Comparison of ENCODE assay signal across 21 cellular contexts in the genomic region with DNA sequence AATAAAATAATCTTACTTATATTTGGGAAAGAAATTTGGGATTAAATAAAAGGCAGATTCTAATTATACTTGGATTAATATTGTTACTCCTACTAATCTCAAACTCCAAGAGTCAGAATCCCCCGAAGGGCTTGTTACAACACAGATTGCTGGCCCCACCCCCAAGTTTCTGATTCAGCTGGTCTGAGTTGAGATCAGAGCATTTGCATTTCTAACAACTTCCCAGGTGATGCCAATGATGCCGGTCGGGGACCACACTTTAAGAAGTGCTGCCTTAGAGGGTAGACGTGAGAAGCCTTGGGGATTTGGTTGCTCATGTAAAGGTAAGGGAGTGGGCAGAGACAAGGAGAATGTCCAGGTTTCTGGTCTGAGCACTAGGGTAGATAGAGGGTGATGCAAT. TPM values are rescaled to one million over a fixed set of nuclear protein-coding genes. Genes with fewer than 3 reads are reported as not detected.
"Had no signal": no experiment of that assay in that cellular context is flagged by ENCODE, and none has a peak within 500 bp of the region (broad histone marks: within the 10 kb centered on the region; RNA-seq: fewer than 3 reads in every experiment).

No MANE protein-coding gene starts in this region.

- H3K36me3 ChIP-seq: esophagus squamous epithelium, left lung, lower lobe of right lung, right lobe of liver, transverse colon had no signal

- H3K27me3 ChIP-seq: esophagus squamous epithelium, hepatocyte, left lung, right lobe of liver, testis, transverse colon had no signal

- H3K79me2 ChIP-seq: hepatocyte had no signal

- H3K27ac Mint-ChIP-seq: activated CD8-positive, alpha-beta memory T cell treated with anti-CD3 and anti-CD28 coated beads, Interleukin-2, amount 10 ng/mL, durations not matched to agents 7 days and 5 days; activated CD8-positive, alpha-beta T cell treated with anti-CD3 and anti-CD28 coated beads, Interleukin-2, amount 10 ng/mL, durations not matched to agents 7 days and 5 days; activated naive CD4-positive, alpha-beta T cell treated with anti-CD3 and anti-CD28 coated beads, Interleukin-2, amount 50 U/mL, for 72 hours; activated T-helper 2 cell treated with anti-CD3 and anti-CD28 coated beads, Interferon-gamma antibody, Interleukin-2, Interleukin-4, amounts not matched to agents 10 μg/mL and 5 μg/mL and 100 μg/mL, durations not matched to agents 14 hours and 24 hours and 36 hours; dendritic cell treated with granulocyte-macrophage colony-stimulating factor and Interleukin-4, amounts not matched to agents 40 ng/mL and 50 ng/mL, for 4 days; nephron had no signal

- H3K9me3 ChIP-seq: left lung, lower lobe of right lung, right lobe of liver, testis, transverse colon had no signal

- H3K4me1 ChIP-seq: esophagus squamous epithelium, left lung, lower lobe of right lung, right lobe of liver, testis, transverse colon had no signal

- H3K4me2 ChIP-seq: hepatocyte had no signal

- H3K4me3 Mint-ChIP-seq: activated CD8-positive, alpha-beta memory T cell treated with anti-CD3 and anti-CD28 coated beads, Interleukin-2, amount 10 ng/mL, durations not matched to agents 7 days and 5 days; activated CD8-positive, alpha-beta T cell treated with anti-CD3 and anti-CD28 coated beads, Interleukin-2, amount 10 ng/mL, durations not matched to agents 7 days and 5 days; central memory CD8-positive, alpha-beta T cell; dendritic cell treated with granulocyte-macrophage colony-stimulating factor and Interleukin-4, amounts not matched to agents 40 ng/mL and 50 ng/mL, for 4 days; nephron had no signal

- H3K36me3 Mint-ChIP-seq: activated CD8-positive, alpha-beta memory T cell treated with anti-CD3 and anti-CD28 coated beads, Interleukin-2, amount 10 ng/mL, durations not matched to agents 7 days and 5 days; activated naive CD4-positive, alpha-beta T cell treated with anti-CD3 and anti-CD28 coated beads, Interleukin-2, amount 50 U/mL, for 72 hours had no signal

- H3K4me3 ChIP-seq: esophagus squamous epithelium, hepatocyte, left lung, lower lobe of right lung, right lobe of liver, testis, transverse colon had no signal

- ATAC-seq: activated CD8-positive, alpha-beta memory T cell treated with anti-CD3 and anti-CD28 coated beads, Interleukin-2, amount 10 ng/mL, durations not matched to agents 7 days and 5 days; activated CD8-positive, alpha-beta T cell treated with anti-CD3 and anti-CD28 coated beads, Interleukin-2, amount 10 ng/mL, durations not matched to agents 7 days and 5 days; activated naive CD4-positive, alpha-beta T cell treated with anti-CD3 and anti-CD28 coated beads, Interleukin-2, amount 50 U/mL, for 72 hours; left lung; lower lobe of right lung; right lobe of liver had no signal

- H3K27ac ChIP-seq: esophagus squamous epithelium, hepatocyte, left lung, lower lobe of right lung, right lobe of liver, testis, transverse colon had no signal

- H3K27me3 Mint-ChIP-seq: activated CD8-positive, alpha-beta memory T cell treated with anti-CD3 and anti-CD28 coated beads, Interleukin-2, amount 10 ng/mL, durations not matched to agents 7 days and 5 days; central memory CD8-positive, alpha-beta T cell; dendritic cell treated with granulocyte-macrophage colony-stimulating factor and Interleukin-4, amounts not matched to agents 40 ng/mL and 50 ng/mL, for 4 days had no signal

- H2AFZ ChIP-seq: hepatocyte had no signal

- H3K4me1 Mint-ChIP-seq: activated CD8-positive, alpha-beta memory T cell treated with anti-CD3 and anti-CD28 coated beads, Interleukin-2, amount 10 ng/mL, durations not matched to agents 7 days and 5 days; central memory CD8-positive, alpha-beta T cell; nephron had no signal

- H3K9me3 Mint-ChIP-seq: activated naive CD4-positive, alpha-beta T cell treated with anti-CD3 and anti-CD28 coated beads, Interleukin-2, amount 50 U/mL, for 72 hours; activated T-helper 2 cell treated with anti-CD3 and anti-CD28 coated beads, Interferon-gamma antibody, Interleukin-2, Interleukin-4, amounts not matched to agents 10 μg/mL and 5 μg/mL and 100 μg/mL, durations not matched to agents 14 hours and 24 hours and 36 hours; dendritic cell treated with granulocyte-macrophage colony-stimulating factor and Interleukin-4, amounts not matched to agents 40 ng/mL and 50 ng/mL, for 4 days; nephron had no signal

- DNase-seq: activated CD4-positive, alpha-beta T cell treated with anti-CD3 and anti-CD28 coated beads for 1 hour; activated CD8-positive, alpha-beta memory T cell treated with anti-CD3 and anti-CD28 coated beads, Interleukin-2, amount 10 ng/mL, durations not matched to agents 7 days and 5 days; activated CD8-positive, alpha-beta T cell treated with anti-CD3 and anti-CD28 coated beads, Interleukin-2, amount 10 ng/mL, durations not matched to agents 7 days and 5 days; activated naive CD4-positive, alpha-beta T cell; activated T-cell treated with anti-CD3 and anti-CD28 coated beads, Interleukin-2, amount 50 U/mL, for 48 hours; anterior cingulate cortex; esophagus squamous epithelium; left lung; lower lobe of right lung; right lobe of liver; stimulated activated CD4-positive, alpha-beta T cell treated with anti-CD3 and anti-CD28 coated beads, Interleukin-2, amount 100 ng/mL, for 48 hours; stimulated activated naive CD4-positive, alpha-beta T cell treated with Interleukin-2 at 50 U/mL for 16 hours; T-helper 2 cell; testis; transverse colon had no signal

RNA-seq across cellular contexts. Expression of gene FMN2, which starts 47.2 kb away (rescaled TPM):
- total RNA-seq: activated CD8-positive, alpha-beta memory T cell treated with anti-CD3 and anti-CD28 coated beads, Interleukin-2, amount 10 ng/mL, durations not matched to agents 7 days and 5 days; activated CD8-positive, alpha-beta T cell treated with anti-CD3 and anti-CD28 coated beads, Interleukin-2, amount 10 ng/mL, durations not matched to agents 7 days and 5 days; activated naive CD4-positive, alpha-beta T cell treated with anti-CD3 and anti-CD28 coated beads, Interleukin-2, amount 50 U/mL, for 72 hours; activated T-helper 2 cell treated with anti-CD3 and anti-CD28 coated beads, Interferon-gamma antibody, Interleukin-2, Interleukin-4, amounts not matched to agents 10 μg/mL and 5 μg/mL and 100 μg/mL, durations not matched to agents 14 hours and 24 hours and 36 hours had no signal
- polyA plus RNA-seq: hepatocyte had no signal
